Comparison of ENCODE assay signal across 21 cellular contexts in genomic region chr17:41588126-41588810, GRCh38. TPM values are rescaled to one million over a fixed set of nuclear protein-coding genes. Genes with fewer than 3 reads are reported as not detected.
DNase-seq lines count a peak whose midpoint lies in the region; ATAC-seq, FAIRE-seq and TF ChIP-seq lines count a peak whose summit lies in the region.
"Had no signal": no experiment of that assay in that cellular context is flagged by ENCODE, and none has a peak within 500 bp of the region (broad histone marks: within the 10 kb centered on the region; RNA-seq: fewer than 3 reads in every experiment).

No MANE protein-coding gene starts in this region.

- H3K4me3 ChIP-seq in RWPE2 (ENCODE audit: severe bottlenecking) (no peak overlapping the region), skin epidermis (peak overlapping the region in 1 of 7 experiments; percentile 21)
- H3K4me3 ChIP-seq: A549; BLaER1 treated with 17β-estradiol and CSF1 and Interleukin-3, amounts not matched to agents 10 nM and 100 nM; K562; SJCRH30 had no signal

- no peaks in the 10 kb centered on the region for H3K27me3 ChIP-seq in RWPE2 (ENCODE audit: insufficient read depth, poor library complexity, severe bottlenecking)
- H3K27me3 ChIP-seq: BLaER1 treated with 17β-estradiol and CSF1 and Interleukin-3, amounts not matched to agents 10 nM and 100 nM; SJCRH30 had no signal

- H3K9me3 Mint-ChIP-seq in HFFc6, result no peaks in the 10 kb centered on the region

- FAIRE-seq in H54 (lab: Jason Lieb, UNC), result no peak
- FAIRE-seq: A549, GM12892, K562 had no signal

- H3K4me1 ChIP-seq in RWPE2 (ENCODE audit: insufficient read depth, poor library complexity, severe bottlenecking), result peaks cover 3% of the 10 kb centered on the region
- H3K4me1 ChIP-seq: A549; BLaER1 treated with 17β-estradiol and CSF1 and Interleukin-3, amounts not matched to agents 10 nM and 100 nM; SJCRH30 had no signal

- ATAC-seq in RWPE2 (ENCODE audit: low read depth), result peak; percentile 62
- no peak for ATAC-seq in GM18868 (IDR thresholded peaks at IDR 0.05; ENCODE audit: unreplicated experiment)
- ATAC-seq: A549, K562 had no signal

- no peak overlapping the region for H3K27ac Mint-ChIP-seq in HFFc6

- H3K4me3 Mint-ChIP-seq in HFFc6, result no peak overlapping the region

- H3K36me3 Mint-ChIP-seq in HFFc6 (ENCODE audit: low read depth), result no peaks in the 10 kb centered on the region

- H3K36me3 ChIP-seq in RWPE2 (ENCODE audit: low read depth), result peaks cover 28% of the 10 kb centered on the region
- H3K36me3 ChIP-seq: BLaER1 treated with 17β-estradiol and CSF1 and Interleukin-3, amounts not matched to agents 10 nM and 100 nM; SJCRH30 had no signal

- peak; percentile 16 for DNase-seq in EL
- DNase-seq in RWPE2 (ENCODE audit: low spot score), result peak; percentile 89
- peak; percentile 33 for DNase-seq in epithelial cell of prostate (ENCODE audit: low read depth, low spot score)
- no peak for DNase-seq in activated CD8-positive, alpha-beta memory T cell treated with anti-CD3 and anti-CD28 coated beads, Interleukin-2, amount 50 U/mL, for 48 hours
- DNase-seq in HFFc6, result no peak
- DNase-seq in H54 (ENCODE audit: insufficient read length, low spot score), result no peak
- DNase-seq: DND-41, HCEC 1CT, NCI-H1436, NCI-H2029, NCI-H2171 treated with DMSO at 0.1 percent for 48 hours, NCI-H446 treated with DMSO at 0.1 percent for 48 hours, OCI-M1, SJCRH30 had no signal

- no peak for TF ChIP-seq POLR2A in H54 (IDR thresholded peaks at IDR 0.05; ENCODE audit: low read depth, low read length)

- TF ChIP-seq CTCF in RWPE2 (IDR thresholded peaks at IDR 0.05; ENCODE audit: poor library complexity, severe bottlenecking), result no peak
- TF ChIP-seq CTCF in HFFc6 (IDR thresholded peaks at IDR 0.05), result no peak

- no peaks in the 10 kb centered on the region for H3K9me3 ChIP-seq in RWPE2 (ENCODE audit: severe bottlenecking)
- H3K9me3 ChIP-seq: A549; BLaER1 treated with 17β-estradiol and CSF1 and Interleukin-3, amounts not matched to agents 10 nM and 100 nM; SJCRH30 had no signal

- peaks cover 35% of the 10 kb centered on the region for H3K27me3 Mint-ChIP-seq in HFFc6 (ENCODE audit: insufficient read depth)

- H3K27ac ChIP-seq in RWPE2 (ENCODE audit: poor library complexity, severe bottlenecking), result peak overlapping the region; percentile 95
- peak overlapping the region; percentile 98 for H3K27ac ChIP-seq in epithelial cell of prostate
- peak overlapping the region in 19 of 21 experiments; percentile 21 to 88 (median 71) for H3K27ac ChIP-seq in skin epidermis
- H3K27ac ChIP-seq: A549; BLaER1 treated with 17β-estradiol and CSF1 and Interleukin-3, amounts not matched to agents 10 nM and 100 nM; SJCRH30 had no signal

- H3K4me1 Mint-ChIP-seq in HFFc6 (ENCODE audit: low read depth), result peaks cover 9% of the 10 kb centered on the region

RNA-seq across cellular contexts. Expression of gene KRT14, which starts 1.6 kb away (rescaled TPM):
- total RNA-seq in HFFc6 (2021; fragmentation: NEBNext Ultra II Directional; extraction: Animal tissue kit (Norgen Biotek cat#: 25700)), result 1 to 10 TPM in 4 of 6 experiments, under 1 TPM in 2; 0.14 to 2.0 (median 1.5) TPM
- total RNA-seq: K562, RPMI7951, SJCRH30 had no signal

RNA-seq across cellular contexts. Expression of gene KRT9, which starts 16.4 kb away (rescaled TPM):
- not detected for total RNA-seq in HFFc6 (2021; fragmentation: NEBNext Ultra II Directional; extraction: Animal tissue kit (Norgen Biotek cat#: 25700))
- total RNA-seq: K562, RPMI7951, SJCRH30 had no signal

RNA-seq across cellular contexts. Expression of gene KRT16, which starts 24.3 kb away (rescaled TPM):
- under 1 TPM in 4 of 6 experiments, not detected in 2; 0.11 to 0.47 (median 0.17) TPM for total RNA-seq in HFFc6 (2021; fragmentation: NEBNext Ultra II Directional; extraction: Animal tissue kit (Norgen Biotek cat#: 25700))
- total RNA-seq: K562 had no signal

RNA-seq across cellular contexts. Expression of gene KRT17, which starts 36.1 kb away (rescaled TPM):
- total RNA-seq in HFFc6 (2021; fragmentation: NEBNext Ultra II Directional; extraction: Animal tissue kit (Norgen Biotek cat#: 25700)), result 1 to 10 TPM; 1.0 to 3.9 (median 2.9) TPM

Comparison
In these comparisons a context has a peak if more than half of its experiments do, and no peak if none do; other contexts are left out.
1. DNase-seq: peak in EL (single experiment), RWPE2 (single experiment) and epithelial cell of prostate (single experiment); none in activated CD8-positive, alpha-beta memory T cell treated with anti-CD3 and anti-CD28 coated beads, Interleukin-2, amount 50 U/mL, for 48 hours (single experiment), HFFc6 (single experiment) and H54 (single experiment).
2. Peak in every context shown above with its lines, with median percentiles within 50 percentile points of each other: H3K27ac ChIP-seq.